ENCODE assay signal across 16 cellular contexts in genomic region chr7:89477991-89478390, GRCh38.
DNase-seq lines count a peak whose midpoint lies in the region; ATAC-seq and TF ChIP-seq lines count a peak whose summit lies in the region.
"Had no signal": no experiment of that assay in that cellular context is flagged by ENCODE, and none has a peak within 500 bp of the region (broad histone marks: within the 10 kb centered on the region; RNA-seq: fewer than 3 reads in every experiment).

No MANE protein-coding gene starts in this region.

- no peak overlapping the region for H3K4me3 Mint-ChIP-seq in WTC11
- H3K4me3 Mint-ChIP-seq: CD4-positive, alpha-beta memory T cell had no signal

- H2BK120ac ChIP-seq in mesendoderm (ENCODE audit: low read depth, low read length) = no peak overlapping the region

- no peak overlapping the region for H3K4me3 ChIP-seq in mesendoderm (ENCODE audit: low read length)
- no peak overlapping the region for H3K4me3 ChIP-seq in effector memory CD4-positive, alpha-beta T cell (ENCODE audit: insufficient read depth, low read depth, low read length, poor library complexity, severe bottlenecking)
- H3K4me3 ChIP-seq: GM12878 had no signal

- H3K27ac ChIP-seq in mesendoderm (ENCODE audit: low read depth, low read length) = no peak overlapping the region
- H3K27ac ChIP-seq in effector memory CD4-positive, alpha-beta T cell (ENCODE audit: insufficient read depth, low read length, poor library complexity, severe bottlenecking) = no peak overlapping the region

- peak; percentile 69 for ATAC-seq in WTC11
- ATAC-seq: GM12878 had no signal

- POLR2A ChIA-PET in WTC11 (lab: Charles Lee) = no interaction called here

- no peak for TF ChIP-seq CTCF in WTC11 (IDR thresholded peaks at IDR 0.05)

- no peaks in the 10 kb centered on the region for H3K36me3 ChIP-seq in mesendoderm (ENCODE audit: control insufficient read depth, insufficient read depth, low read length)
- no peaks in the 10 kb centered on the region for H3K36me3 ChIP-seq in effector memory CD4-positive, alpha-beta T cell (ENCODE audit: control insufficient read depth, insufficient read depth, low read length)

- no peak overlapping the region for H3K23ac ChIP-seq in mesendoderm (ENCODE audit: low read length)

- H3K4me2 ChIP-seq in mesendoderm (ENCODE audit: low read length) = no peak overlapping the region

- no peaks in the 10 kb centered on the region for H3K27me3 ChIP-seq in mesendoderm (ENCODE audit: insufficient read depth, low read length, poor library complexity)
- H3K27me3 ChIP-seq in effector memory CD4-positive, alpha-beta T cell (replicated peaks; ENCODE audit: control insufficient read depth, insufficient read depth, low read length, poor library complexity, severe bottlenecking) = no peaks in the 10 kb centered on the region

- no peaks in the 10 kb centered on the region for H3K4me1 Mint-ChIP-seq in WTC11

- H3K18ac ChIP-seq in mesendoderm (ENCODE audit: low read length) = no peak overlapping the region

- no peak overlapping the region for H4K5ac ChIP-seq in mesendoderm (ENCODE audit: low read length)

- H2BK15ac ChIP-seq in mesendoderm (replicated peaks; ENCODE audit: low read depth) = no peak overlapping the region

- CTCF ChIA-PET in WTC11 (lab: Charles Lee) = no interaction called here

- DNase-seq in WTC11 (ENCODE audit: low spot score) = no peak
- DNase-seq in iPS DF 4.7 (ENCODE audit: extremely low read depth, low spot score) = peak; percentile 2
- DNase-seq in mesendoderm = peak; percentile 45
- no peak for DNase-seq in effector memory CD4-positive, alpha-beta T cell
- DNase-seq in OCI-M1 (lab: John Stamatoyannopoulos, UW) = no peak
- DNase-seq in HuH-7 (ENCODE audit: low spot score) = no peak
- DNase-seq: C1 segment of cervical spinal cord; Calu3; CD4-positive, alpha-beta memory T cell; COR-L47; DMS153; DND-41; GOT3; H7; HCEC 1CT had no signal

- no peak overlapping the region for H2BK5ac ChIP-seq in mesendoderm (ENCODE audit: low read length)

- no peaks in the 10 kb centered on the region for H3K36me3 Mint-ChIP-seq in WTC11
- H3K36me3 Mint-ChIP-seq: CD4-positive, alpha-beta memory T cell had no signal

- no peaks in the 10 kb centered on the region for H3K9me3 Mint-ChIP-seq in WTC11

- H3K9ac ChIP-seq in mesendoderm (ENCODE audit: low read length) = no peak overlapping the region

- no peak overlapping the region for H3K4ac ChIP-seq in mesendoderm (ENCODE audit: low read depth, low read length)

- no peaks in the 10 kb centered on the region for H3K79me1 ChIP-seq in mesendoderm (ENCODE audit: low read length)

- WGBS in mesendoderm (ENCODE audit: extremely low coverage, insufficient coverage, low lambda C conversion rate) = no CpG with 5 or more reads among the region's 3 CpGs

- H3K79me2 ChIP-seq in mesendoderm (ENCODE audit: control insufficient read depth, insufficient read depth, low read length) = no peaks in the 10 kb centered on the region

- no peaks in the 10 kb centered on the region for H3K27me3 Mint-ChIP-seq in WTC11 (ENCODE audit: low read depth)
- H3K27me3 Mint-ChIP-seq: CD4-positive, alpha-beta memory T cell had no signal

- no peaks in the 10 kb centered on the region for H3K4me1 ChIP-seq in mesendoderm (ENCODE audit: control insufficient read depth, low read depth, low read length)
- H3K4me1 ChIP-seq in effector memory CD4-positive, alpha-beta T cell (ENCODE audit: control insufficient read depth, insufficient read depth, low read length, poor library complexity, severe bottlenecking) = no peaks in the 10 kb centered on the region

- no peak overlapping the region for H4K8ac ChIP-seq in mesendoderm (ENCODE audit: low read depth, low read length)

- H3K27ac Mint-ChIP-seq in WTC11 = no peak overlapping the region

- no peak overlapping the region for H3K56ac ChIP-seq in mesendoderm (ENCODE audit: low read length)

- no peak overlapping the region for H2AK5ac ChIP-seq in mesendoderm (ENCODE audit: low read length)

- no peaks in the 10 kb centered on the region for H3K9me3 ChIP-seq in effector memory CD4-positive, alpha-beta T cell (ENCODE audit: control insufficient read depth, low read length)

TF ChIP-seq in WTC11, 78 proteins besides CTCF, POLR2A, EP300 and RAD21:
- no peak for TF ChIP-seq NR1H2 (CRISPR knock-in tag; IDR thresholded peaks at IDR 0.05)
TF ChIP-seq in WTC11: peak in this region for 0.

Comparison
In these comparisons a context has a peak if more than half of its experiments do, and no peak if none do; other contexts are left out.
1. DNase-seq: peak in iPS DF 4.7 (single experiment) and mesendoderm (single experiment); none in WTC11 (single experiment), effector memory CD4-positive, alpha-beta T cell (0 of 3), OCI-M1 (single experiment) and HuH-7 (single experiment).